Comparison of ENCODE assay signal across 18 cellular contexts in genomic region chr12:2214411-2214810, GRCh38.
DNase-seq lines count a peak whose midpoint lies in the region; ATAC-seq, FAIRE-seq and TF ChIP-seq lines count a peak whose summit lies in the region.
"Had no signal": no experiment of that assay in that cellular context is flagged by ENCODE, and none has a peak within 500 bp of the region (broad histone marks: within the 10 kb centered on the region; RNA-seq: fewer than 3 reads in every experiment).

No MANE protein-coding gene starts in this region.

- H3F3A ChIP-seq in neural progenitor cell (ENCODE audit: low read depth): no peaks in the 10 kb centered on the region

- WGBS in heart left ventricle, 4 donors: 66 to 75% (median 74%) methylated on average over 8 of the region's 8 CpGs
- WGBS in right cardiac atrium: 83% methylated on average over 8 of the region's 8 CpGs

- H3K36me3 Mint-ChIP-seq in neural progenitor cell: no peaks in the 10 kb centered on the region
- H3K36me3 Mint-ChIP-seq: CD8-positive, alpha-beta memory T cell had no signal

- H3K4me3 Mint-ChIP-seq in neural progenitor cell: peak overlapping the region; percentile 11
- H3K4me3 Mint-ChIP-seq: CD8-positive, alpha-beta memory T cell had no signal

- no peaks in the 10 kb centered on the region for H3K79me2 ChIP-seq in neural progenitor cell (ENCODE audit: low read depth)

- H3K4me3 ChIP-seq in heart left ventricle (no peak overlapping the region), right cardiac atrium (ENCODE audit: low read length) (no peak overlapping the region), neural progenitor cell (no peak overlapping the region)
- H3K4me3 ChIP-seq: A549; BLaER1 treated with 17β-estradiol and CSF1 and Interleukin-3, amounts not matched to agents 10 nM and 100 nM; HAP-1 had no signal

- no peaks in the 10 kb centered on the region for H3K9me3 ChIP-seq in heart left ventricle
- H3K9me3 ChIP-seq in right cardiac atrium (ENCODE audit: control insufficient read depth, low read length): no peaks in the 10 kb centered on the region
- H3K9me3 ChIP-seq in neural progenitor cell (ENCODE audit: low read depth): no peaks in the 10 kb centered on the region
- H3K9me3 ChIP-seq: A549; BLaER1 treated with 17β-estradiol and CSF1 and Interleukin-3, amounts not matched to agents 10 nM and 100 nM; HAP-1 had no signal

- TF ChIP-seq CTCF in heart left ventricle (IDR thresholded peaks at IDR 0.05) (no peak), neural progenitor cell (IDR thresholded peaks at IDR 0.05) (no peak)

- no peak for TF ChIP-seq POLR2A in heart left ventricle (IDR thresholded peaks at IDR 0.05)

- DNase-seq in heart left ventricle (peak in 2 of 5 donors; percentile 53 to 55), right cardiac atrium (no peak), left ventricle myocardium superior (no peak), neural progenitor cell (ENCODE audit: low spot score) (no peak), NCI-H2081 treated with DMSO at 0.1 percent for 48 hours (lab: John Stamatoyannopoulos, UW) (no peak), HTR-8/SVneo (ENCODE audit: insufficient read length, low spot score) (no peak)
- DNase-seq in NK-92 treated with Interleukin-12 subunit alpha and Interleukin-12 subunit beta, amount 100 ng/mL, for 24 hours (lab: John Stamatoyannopoulos, UW): no peak
- DNase-seq: CD8-positive, alpha-beta memory T cell; DND-41; NCI-H1930; NCI-H510A treated with DMSO at 0.1 percent for 48 hours; SIG-M5 had no signal

- H3K4me1 Mint-ChIP-seq in neural progenitor cell: peaks cover 22% of the 10 kb centered on the region
- H3K4me1 Mint-ChIP-seq: CD8-positive, alpha-beta memory T cell had no signal

- no peak overlapping the region for H3K4me2 ChIP-seq in neural progenitor cell
- H3K4me2 ChIP-seq: A549; BLaER1 treated with 17β-estradiol and CSF1 and Interleukin-3, amounts not matched to agents 10 nM and 100 nM had no signal

- H3K9me3 Mint-ChIP-seq in neural progenitor cell: no peaks in the 10 kb centered on the region
- H3K9me3 Mint-ChIP-seq: CD8-positive, alpha-beta memory T cell had no signal

- H3K27ac Mint-ChIP-seq in neural progenitor cell: peak overlapping the region; percentile 98
- H3K27ac Mint-ChIP-seq: CD8-positive, alpha-beta memory T cell had no signal

- peaks cover 0 to 4% (median 0%) of the 10 kb centered on the region in 9 donors for H3K36me3 ChIP-seq in heart left ventricle
- H3K36me3 ChIP-seq in neural progenitor cell: no peaks in the 10 kb centered on the region
- H3K36me3 ChIP-seq: BLaER1 treated with 17β-estradiol and CSF1 and Interleukin-3, amounts not matched to agents 10 nM and 100 nM; HAP-1 had no signal

- H3K9ac ChIP-seq in neural progenitor cell: no peak overlapping the region
- H3K9ac ChIP-seq: BLaER1 treated with 17β-estradiol and CSF1 and Interleukin-3, amounts not matched to agents 10 nM and 100 nM had no signal

- H3K27me3 ChIP-seq in heart left ventricle: no peaks in the 10 kb centered on the region
- H3K27me3 ChIP-seq in right cardiac atrium (ENCODE audit: control insufficient read depth, insufficient read depth): no peaks in the 10 kb centered on the region
- H3K27me3 ChIP-seq in neural progenitor cell: no peaks in the 10 kb centered on the region
- H3K27me3 ChIP-seq: BLaER1 treated with 17β-estradiol and CSF1 and Interleukin-3, amounts not matched to agents 10 nM and 100 nM had no signal

- ATAC-seq in heart left ventricle (peak in 3 of 4 donors; percentile 21 to 63 (median 54)), right cardiac atrium (no peak), left ventricle myocardium superior (peak; percentile 38), GM19452 (IDR thresholded peaks at IDR 0.05; ENCODE audit: unreplicated experiment) (no peak)
- ATAC-seq: A549 had no signal

- FAIRE-seq in HTR-8/SVneo (lab: Jason Lieb, UNC): no peak
- FAIRE-seq: A549, G401.6 had no signal

- peak overlapping the region in 10 of 12 donors; percentile 10 to 79 (median 66) for H3K27ac ChIP-seq in heart left ventricle
- no peak overlapping the region for H3K27ac ChIP-seq in right cardiac atrium (ENCODE audit: low read length)
- no peak overlapping the region for H3K27ac ChIP-seq in neural progenitor cell
- H3K27ac ChIP-seq: A549; BLaER1 treated with 17β-estradiol and CSF1 and Interleukin-3, amounts not matched to agents 10 nM and 100 nM; HL-60 had no signal

- intact Hi-C loops in heart left ventricle (cut with DNase I) (no loop called here), right cardiac atrium (cut with DNase I) (no loop called here), left ventricle myocardium superior (cut with micrococcal nuclease) (no loop called here)

- H4K20me1 ChIP-seq in neural progenitor cell (ENCODE audit: low read depth): no peaks in the 10 kb centered on the region
- H4K20me1 ChIP-seq: BLaER1 treated with 17β-estradiol and CSF1 and Interleukin-3, amounts not matched to agents 10 nM and 100 nM had no signal

- peaks cover 4% of the 10 kb centered on the region for H3K27me3 Mint-ChIP-seq in neural progenitor cell (ENCODE audit: insufficient read depth, low read depth)

- H3K4me1 ChIP-seq in heart left ventricle (peaks cover 3 to 86% (median 56%) of the 10 kb centered on the region in 12 donors), right cardiac atrium (ENCODE audit: control insufficient read depth, insufficient read depth, low read length) (peaks cover 5% of the 10 kb centered on the region), neural progenitor cell (peaks cover 11% of the 10 kb centered on the region)
- H3K4me1 ChIP-seq: A549, HAP-1 had no signal

- no peak overlapping the region for H2AFZ ChIP-seq in neural progenitor cell (replicated peaks)

Comparison
In these comparisons a context has a peak if more than half of its experiments do, and no peak if none do; other contexts are left out.
1. ATAC-seq: peak in heart left ventricle (3 of 4) and left ventricle myocardium superior (single experiment); none in right cardiac atrium (0 of 2) and GM19452 (single experiment).
2. H3K27ac ChIP-seq: peak in heart left ventricle (10 of 12); none in right cardiac atrium (single experiment) and neural progenitor cell (single experiment).